32 cellular contexts compared by ENCODE assay signal in the genomic region with DNA sequence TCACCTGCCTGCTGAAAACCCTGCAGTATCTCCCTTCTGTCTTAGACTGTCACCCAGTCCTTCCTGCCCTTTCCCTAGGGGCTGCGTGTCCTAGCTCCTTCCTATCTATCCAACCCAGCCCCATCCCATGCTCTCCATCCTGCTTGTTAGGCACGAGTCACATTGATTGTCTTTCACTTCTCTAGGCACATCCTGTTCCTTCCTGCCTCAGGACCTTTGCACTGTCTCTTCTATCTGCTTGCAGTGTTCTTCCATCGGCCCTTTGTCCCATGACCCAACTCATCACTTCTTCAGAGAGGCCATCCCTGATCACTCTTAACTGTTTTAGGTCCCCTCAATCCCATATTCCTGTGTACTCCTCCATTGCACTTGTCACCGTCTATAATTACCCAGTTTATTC. TPM values are rescaled to one million over a fixed set of nuclear protein-coding genes. Genes with fewer than 3 reads are reported as not detected.
"Had no signal": no experiment of that assay in that cellular context is flagged by ENCODE, and none has a peak within 500 bp of the region (broad histone marks: within the 10 kb centered on the region; RNA-seq: fewer than 3 reads in every experiment).

No MANE protein-coding gene starts in this region.

- H3K9me3 ChIP-seq: body of pancreas, esophagus muscularis mucosa, gastrocnemius medialis, heart left ventricle had no signal

- H3K36me3 Mint-ChIP-seq: activated naive CD8-positive, alpha-beta T cell had no signal

- H3K9me3 Mint-ChIP-seq: activated B cell treated with CpG ODN at 0.5 μM for 24 hours; activated CD8-positive, alpha-beta T cell treated with anti-CD3 and anti-CD28 coated beads for 36 hours; activated T-cell treated with anti-CD3 and anti-CD28 coated beads, Interleukin-2, amount 50 U/mL, for 72 hours; T-helper 2 cell treated with Interferon-gamma antibody and Interleukin-4, amounts not matched to agents 5 μg/mL and 100 μg/mL, for 36 hours had no signal

- H3K4me1 Mint-ChIP-seq: activated B cell treated with CpG ODN at 0.5 μM for 24 hours, T-helper 17 cell had no signal

- H3K4me3 ChIP-seq: body of pancreas, esophagus muscularis mucosa, gastrocnemius medialis, heart left ventricle had no signal

- H3K27ac ChIP-seq: body of pancreas, esophagus muscularis mucosa, foreskin keratinocyte, gastrocnemius medialis, WERI-Rb-1 had no signal

- H3K27ac Mint-ChIP-seq: activated B cell treated with CpG ODN at 0.5 μM for 24 hours; activated CD8-positive, alpha-beta T cell treated with anti-CD3 and anti-CD28 coated beads for 36 hours; activated naive CD8-positive, alpha-beta T cell; activated T-cell treated with anti-CD3 and anti-CD28 coated beads, Interleukin-2, amount 50 U/mL, for 72 hours; T-helper 17 cell; T-helper 2 cell treated with Interferon-gamma antibody and Interleukin-4, amounts not matched to agents 5 μg/mL and 100 μg/mL, for 36 hours had no signal

- FAIRE-seq: colon, endometrium had no signal

- H3K27me3 ChIP-seq: body of pancreas, esophagus muscularis mucosa, gastrocnemius medialis, heart left ventricle had no signal

- H3K36me3 ChIP-seq: gastrocnemius medialis, WERI-Rb-1 had no signal

- DNase-seq: activated B cell treated with CpG ODN at 0.5 μM for 24 hours; activated CD4-positive, alpha-beta T cell treated with anti-CD3 and anti-CD28 coated beads for 48 hours; activated CD4-positive, alpha-beta T cell treated with anti-CD3 and anti-CD28 coated beads, Interleukin-2, amount 50 U/mL, for 1 hour; activated CD4-positive, alpha-beta T cell treated with anti-CD3 and anti-CD28 coated beads, Interleukin-2, amount 50 U/mL, for 48 hours; activated CD8-positive, alpha-beta memory T cell treated with anti-CD3 and anti-CD28 coated beads for 24 hours; activated CD8-positive, alpha-beta T cell treated with anti-CD3 and anti-CD28 coated beads for 36 hours; activated effector memory CD4-positive, alpha-beta T cell treated with Interleukin-2 at 50 U/mL for 16 hours; activated gamma-delta T cell treated with Interleukin-2 at 50 U/mL for 16 hours; activated naive CD4-positive, alpha-beta T cell treated with anti-CD3 and anti-CD28 coated beads, Interleukin-2, amount 50 U/mL, for 16 hours; activated naive CD4-positive, alpha-beta T cell treated with Interleukin-2 at 50 U/mL for 16 hours; activated T-cell treated with anti-CD3 and anti-CD28 coated beads, Interleukin-2, amount 50 U/mL, for 72 hours; amygdala; aorta; body of pancreas; caudate nucleus; cortex of kidney; dermis blood vessel endothelial cell; effector CD8-positive, alpha-beta T cell; erythroblast; foreskin keratinocyte; gastrocnemius medialis; glutamatergic neuron; heart left ventricle; T-helper 1 cell; T-helper 17 cell; T1000; WERI-Rb-1 had no signal

- H3K27me3 Mint-ChIP-seq: activated naive CD8-positive, alpha-beta T cell had no signal

- H3K4me3 Mint-ChIP-seq: activated B cell treated with CpG ODN at 0.5 μM for 24 hours; activated CD8-positive, alpha-beta T cell treated with anti-CD3 and anti-CD28 coated beads for 36 hours; activated naive CD8-positive, alpha-beta T cell; activated T-cell treated with anti-CD3 and anti-CD28 coated beads, Interleukin-2, amount 50 U/mL, for 72 hours; T-helper 17 cell; T-helper 2 cell treated with Interferon-gamma antibody and Interleukin-4, amounts not matched to agents 5 μg/mL and 100 μg/mL, for 36 hours had no signal

RNA-seq across cellular contexts. Expression of a gene that starts 50.4 kb away (rescaled TPM):
- total RNA-seq: activated B cell treated with CpG ODN at 0.5 μM for 24 hours had no signal
